Comparison of ENCODE assay signal across 1 cellular context in genomic region chr17:38897671-38898290, GRCh38.
TF ChIP-seq lines count a peak whose summit lies in the region.

No MANE protein-coding gene starts in this region.

TF ChIP-seq in K562, 482 proteins besides CTCF, POLR2A, EP300 and RAD21 (continued from another document):
- no peak for TF ChIP-seq RBM39 (optimal IDR thresholded peaks at IDR 0.05; ENCODE audit: low read depth, low read length)
- TF ChIP-seq ZNF217 (CRISPR knock-in tag; IDR thresholded peaks at IDR 0.05): no peak
- no peak for TF ChIP-seq NFE2L1 (tag; IDR thresholded peaks at IDR 0.05; ENCODE audit: borderline replicate concordance, low read depth)
- no peak for TF ChIP-seq ZNF232 (CRISPR knock-in tag; IDR thresholded peaks at IDR 0.05)
